ENCODE assay signal across 23 cellular contexts in the genomic region with DNA sequence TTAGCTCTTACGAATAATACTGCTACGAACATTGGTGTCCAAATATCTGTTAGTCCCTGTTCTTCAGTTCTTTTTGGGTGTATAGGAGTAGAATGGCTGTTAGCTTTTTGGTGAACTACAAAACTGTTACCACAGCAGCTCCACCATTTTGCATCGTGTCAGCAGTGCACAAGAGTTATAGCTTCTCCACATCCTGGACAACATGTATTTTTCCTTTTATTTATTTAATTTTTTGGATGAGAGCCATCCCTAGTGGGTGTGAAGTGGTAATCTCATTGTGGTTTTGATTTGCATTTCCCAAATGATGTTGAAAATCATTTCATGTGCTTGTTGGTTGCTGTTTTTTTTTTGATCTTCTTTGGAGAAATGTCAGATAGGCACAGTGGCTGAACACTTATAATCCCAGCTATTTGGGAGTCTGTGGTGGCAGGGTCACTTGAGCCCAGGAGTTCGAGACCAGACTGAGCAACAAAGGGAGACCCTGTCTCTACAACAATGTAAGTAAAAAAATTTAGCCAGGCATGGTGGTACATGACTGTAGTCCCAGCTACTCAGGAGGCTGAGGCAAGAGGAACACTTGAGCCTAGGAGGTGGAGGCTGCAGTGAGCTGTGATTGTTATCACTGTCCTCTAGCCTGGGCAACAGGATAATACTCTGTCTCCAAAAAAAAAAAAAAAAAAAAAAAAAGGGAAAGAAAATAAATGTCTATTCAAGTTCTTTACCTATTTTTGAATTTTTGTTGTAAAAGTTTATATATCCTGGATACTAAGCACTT. TPM values are rescaled to one million over a fixed set of nuclear protein-coding genes. Genes with fewer than 3 reads are reported as not detected.
A peak's percentile ranks its signal among the peaks of the same experiment; 100 is the strongest.
DNase-seq lines count a peak whose midpoint lies in the region; ATAC-seq, FAIRE-seq and TF ChIP-seq lines count a peak whose summit lies in the region.
"Had no signal": no experiment of that assay in that cellular context is flagged by ENCODE, and none has a peak within 500 bp of the region (broad histone marks: within the 10 kb centered on the region; RNA-seq: fewer than 3 reads in every experiment).

No MANE protein-coding gene starts in this region.

- DNase-seq in A673 (ENCODE audit: low spot score), result peak; percentile 46
- peak; percentile 10 for DNase-seq in LHCN-M2 (ENCODE audit: low read depth)
- peak; percentile 32 for DNase-seq in astrocyte of the hippocampus (ENCODE audit: low read depth, low spot score)
- no peak for DNase-seq in neural progenitor cell (ENCODE audit: low spot score)
- DNase-seq in kidney, result no peak
- no peak for DNase-seq in amygdala (lab: John Stamatoyannopoulos, UW)
- DNase-seq: AML-193; CD4-positive, alpha-beta T cell; IMR-90; NCI-H1105; NCI-H146; NCI-H1930; NCI-H526 treated with DMSO at 0.1 percent for 48 hours; OCI-M1; Peyer's patch; SHP77 treated with DMSO at 0.1 percent for 48 hours had no signal

- H3K27me3 ChIP-seq in A673 (replicated peaks; ENCODE audit: insufficient read depth, low read depth, low read length, poor library complexity) (no peaks in the 10 kb centered on the region), neural progenitor cell (no peaks in the 10 kb centered on the region)
- H3K27me3 ChIP-seq: BLaER1 treated with 17β-estradiol and CSF1 and Interleukin-3, amounts not matched to agents 10 nM and 100 nM; Peyer's patch had no signal

- intact Hi-C loops in A673 (cut with micrococcal nuclease; ENCODE audit: unreplicated experiment), result no loop called here
- intact Hi-C loops in kidney (cut with DNase I), result no loop called here

- H3K4me1 Mint-ChIP-seq in neural progenitor cell, result peaks cover 10% of the 10 kb centered on the region

- ATAC-seq in HG02981 (IDR thresholded peaks at IDR 0.05; ENCODE audit: unreplicated experiment) (no peak), GM19324 (IDR thresholded peaks at IDR 0.05; ENCODE audit: low FRiP score, unreplicated experiment) (no peak)

- TF ChIP-seq CTCF in A673 (conservative IDR thresholded peaks at IDR 0.05; ENCODE audit: low read depth, low read length) (no peak), neural progenitor cell (IDR thresholded peaks at IDR 0.05) (no peak), kidney (IDR thresholded peaks at IDR 0.05; ENCODE audit: borderline replicate concordance, extremely low read depth, insufficient read depth) (no peak)

- H3K79me2 ChIP-seq in neural progenitor cell (ENCODE audit: low read depth), result peaks cover 100% of the 10 kb centered on the region

- peaks cover 88% of the 10 kb centered on the region for H4K20me1 ChIP-seq in neural progenitor cell (ENCODE audit: low read depth)

- no peak overlapping the region for H3K4me3 ChIP-seq in A673 (ENCODE audit: low read depth, low read length, poor library complexity, severe bottlenecking)
- no peak overlapping the region for H3K4me3 ChIP-seq in neural progenitor cell
- no peak overlapping the region for H3K4me3 ChIP-seq in kidney (ENCODE audit: low read length in 2 of 2)
- H3K4me3 ChIP-seq: BLaER1 treated with 17β-estradiol and CSF1 and Interleukin-3, amounts not matched to agents 10 nM and 100 nM; Peyer's patch had no signal

- peaks cover 88% of the 10 kb centered on the region for H3K36me3 Mint-ChIP-seq in neural progenitor cell

- H3K27ac Mint-ChIP-seq in neural progenitor cell, result no peak overlapping the region
- H3K27ac Mint-ChIP-seq: CD4-positive, alpha-beta T cell had no signal

- H3K27ac ChIP-seq in A673 (ENCODE audit: low read depth, low read length, poor library complexity, severe bottlenecking), result no peak overlapping the region
- peak overlapping the region; percentile 26 for H3K27ac ChIP-seq in neural progenitor cell
- no peak overlapping the region for H3K27ac ChIP-seq in kidney (ENCODE audit: low read depth in 2 of 2, low read length in 2 of 2)
- H3K27ac ChIP-seq: BLaER1 treated with 17β-estradiol and CSF1 and Interleukin-3, amounts not matched to agents 10 nM and 100 nM; Peyer's patch had no signal

- peaks cover 12% of the 10 kb centered on the region for H3K27me3 Mint-ChIP-seq in neural progenitor cell (ENCODE audit: insufficient read depth, low read depth)
- H3K27me3 Mint-ChIP-seq: CD4-positive, alpha-beta T cell had no signal

- H3K9me3 Mint-ChIP-seq in neural progenitor cell, result peaks cover 81% of the 10 kb centered on the region
- H3K9me3 Mint-ChIP-seq: CD4-positive, alpha-beta T cell had no signal

- peaks cover 11% of the 10 kb centered on the region for H3K4me1 ChIP-seq in A673 (ENCODE audit: insufficient read depth, low read length, poor library complexity, severe bottlenecking)
- peaks cover 10% of the 10 kb centered on the region for H3K4me1 ChIP-seq in neural progenitor cell
- H3K4me1 ChIP-seq in kidney (ENCODE audit: control insufficient read depth in 1 of 2, insufficient read depth in 1 of 2, low read depth in 1 of 2, low read length in 2 of 2), result no peaks in the 10 kb centered on the region
- H3K4me1 ChIP-seq: Peyer's patch had no signal

- no TSS peak for BruUV-seq in A673 (replicated peaks; lab: Mats Ljungman, UMichigan)

- peak overlapping the region; percentile 31 for H3K4me2 ChIP-seq in neural progenitor cell

- POLR2A ChIA-PET in A673 (lab: Charles Lee; ENCODE audit: low non-redundant PET), result no interaction called here

- H3K4me3 Mint-ChIP-seq in neural progenitor cell, result no peak overlapping the region
- H3K4me3 Mint-ChIP-seq: CD4-positive, alpha-beta T cell had no signal

- H3K9ac ChIP-seq in neural progenitor cell (no peak overlapping the region), kidney (ENCODE audit: low read length in 2 of 2) (no peak overlapping the region)
- H3K9ac ChIP-seq: BLaER1 treated with 17β-estradiol and CSF1 and Interleukin-3, amounts not matched to agents 10 nM and 100 nM had no signal

- H2AFZ ChIP-seq in neural progenitor cell (replicated peaks), result no peak overlapping the region

- CTCF ChIA-PET in A673 (lab: Charles Lee), result no interaction called here

- H3K9me3 ChIP-seq in A673 (ENCODE audit: low read depth, low read length, poor library complexity, severe bottlenecking) (no peaks in the 10 kb centered on the region), neural progenitor cell (ENCODE audit: low read depth) (no peaks in the 10 kb centered on the region), kidney (ENCODE audit: control insufficient read depth in 1 of 2, low read length in 2 of 2) (no peaks in the 10 kb centered on the region)
- H3K9me3 ChIP-seq: Peyer's patch had no signal

- peaks cover 20% of the 10 kb centered on the region for H3F3A ChIP-seq in neural progenitor cell (ENCODE audit: low read depth)

- FAIRE-seq in kidney (lab: Jason Lieb, UNC), result no peak
- FAIRE-seq: A204.1, D721Med, GM19239, H54 had no signal

- H3K36me3 ChIP-seq in A673 (ENCODE audit: insufficient read depth, low read length, poor library complexity, severe bottlenecking) (no peaks in the 10 kb centered on the region), neural progenitor cell (peaks cover 11% of the 10 kb centered on the region), kidney (ENCODE audit: control insufficient read depth in 1 of 2, insufficient read depth in 2 of 2, low read length in 2 of 2) (no peaks in the 10 kb centered on the region)
- H3K36me3 ChIP-seq: Peyer's patch had no signal

RNA-seq across cellular contexts. Expression of a gene that starts 31.7 kb away (rescaled TPM):
- 24.2 and 25.9 TPM in 2 replicates for total RNA-seq in A673 (2021)
- 14.1 and 16.1 TPM in 2 replicates for total RNA-seq in LHCN-M2 (2014; rRNA removed)
- polyA plus RNA-seq in LHCN-M2 (2012), result 4.6 TPM
- 101 and 116 TPM in 2 replicates for total RNA-seq in neural progenitor cell (ENCODE audit: low replicate concordance)
- total RNA-seq in kidney, result 16.8 TPM
- 7.6 TPM for polyA plus RNA-seq in kidney (ENCODE audit: insufficient read depth, low read depth, low replicate concordance)

Comparison
In these comparisons a context has a peak if more than half of its experiments do, and no peak if none do; other contexts are left out.
1. DNase-seq: peak in A673 (single experiment), LHCN-M2 (single experiment) and astrocyte of the hippocampus (single experiment); none in neural progenitor cell (single experiment), kidney (single experiment) and amygdala (0 of 56).